In the genomic region with DNA sequence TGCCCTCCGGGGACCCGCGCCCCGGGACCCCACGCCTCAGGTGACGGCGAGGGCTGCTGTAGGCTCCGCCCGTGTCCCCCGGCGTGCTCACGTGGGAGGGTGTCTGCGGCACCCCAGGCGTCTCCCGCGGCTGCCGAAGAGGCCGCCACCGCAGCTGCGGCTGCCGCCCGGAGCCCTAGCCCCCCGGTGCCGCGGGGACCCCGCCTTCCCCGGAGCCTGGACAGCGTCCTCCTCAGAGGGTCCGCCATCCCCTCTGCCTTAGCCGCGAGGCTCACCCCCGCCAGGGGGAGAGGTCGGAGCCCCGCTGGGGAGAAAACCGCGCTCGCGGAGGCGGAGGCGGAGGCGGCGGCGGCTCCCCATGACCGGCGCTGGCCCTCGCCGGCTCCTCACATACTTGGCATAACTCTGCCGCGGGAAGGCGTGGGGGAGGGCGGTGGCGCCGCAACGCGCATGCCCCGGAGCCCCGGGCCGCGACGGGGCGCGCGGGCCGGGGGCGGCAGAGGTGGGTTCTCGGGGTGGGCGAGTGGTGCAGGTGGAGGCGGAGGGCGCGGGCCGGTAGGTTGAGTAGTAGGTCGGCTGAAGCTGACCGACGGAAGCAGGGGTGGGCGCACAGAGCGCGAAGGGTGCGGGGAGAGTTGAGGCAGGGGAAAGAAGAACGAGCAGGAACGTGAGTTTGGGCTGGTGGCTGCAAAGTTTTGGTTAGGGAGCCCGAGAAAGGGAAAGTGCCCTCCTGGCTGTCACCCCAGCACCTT, we compare ENCODE assay signal across 1 cellular context.
TF ChIP-seq lines count a peak whose summit lies in the region.

No MANE protein-coding gene starts in this region.

TF ChIP-seq in SK-N-SH treated with all-trans-retinoic acid at 6 μM for 48 hours, 23 proteins besides CTCF, POLR2A, EP300 and RAD21 (continued from another document):
- TF ChIP-seq, protein P1, sequence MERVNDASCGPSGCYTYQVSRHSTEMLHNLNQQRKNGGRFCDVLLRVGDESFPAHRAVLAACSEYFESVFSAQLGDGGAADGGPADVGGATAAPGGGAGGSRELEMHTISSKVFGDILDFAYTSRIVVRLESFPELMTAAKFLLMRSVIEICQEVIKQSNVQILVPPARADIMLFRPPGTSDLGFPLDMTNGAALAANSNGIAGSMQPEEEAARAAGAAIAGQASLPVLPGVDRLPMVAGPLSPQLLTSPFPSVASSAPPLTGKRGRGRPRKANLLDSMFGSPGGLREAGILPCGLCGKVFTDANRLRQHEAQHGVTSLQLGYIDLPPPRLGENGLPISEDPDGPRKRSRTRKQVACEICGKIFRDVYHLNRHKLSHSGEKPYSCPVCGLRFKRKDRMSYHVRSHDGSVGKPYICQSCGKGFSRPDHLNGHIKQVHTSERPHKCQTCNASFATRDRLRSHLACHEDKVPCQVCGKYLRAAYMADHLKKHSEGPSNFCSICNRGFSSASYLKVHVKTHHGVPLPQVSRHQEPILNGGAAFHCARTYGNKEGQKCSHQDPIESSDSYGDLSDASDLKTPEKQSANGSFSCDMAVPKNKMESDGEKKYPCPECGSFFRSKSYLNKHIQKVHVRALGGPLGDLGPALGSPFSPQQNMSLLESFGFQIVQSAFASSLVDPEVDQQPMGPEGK (CRISPR knock-in tag; IDR thresholded peaks at IDR 0.05; ENCODE audit: borderline replicate concordance), result no peak
- TF ChIP-seq PPARA (CRISPR knock-in tag; IDR thresholded peaks at IDR 0.05; ENCODE audit: borderline replicate concordance) (no peak), ARNTL (CRISPR knock-in tag; IDR thresholded peaks at IDR 0.05; ENCODE audit: borderline replicate concordance, low read depth) (no peak), RARB (CRISPR knock-in tag; IDR thresholded peaks at IDR 0.05) (no peak)
- TF ChIP-seq, protein P2, sequence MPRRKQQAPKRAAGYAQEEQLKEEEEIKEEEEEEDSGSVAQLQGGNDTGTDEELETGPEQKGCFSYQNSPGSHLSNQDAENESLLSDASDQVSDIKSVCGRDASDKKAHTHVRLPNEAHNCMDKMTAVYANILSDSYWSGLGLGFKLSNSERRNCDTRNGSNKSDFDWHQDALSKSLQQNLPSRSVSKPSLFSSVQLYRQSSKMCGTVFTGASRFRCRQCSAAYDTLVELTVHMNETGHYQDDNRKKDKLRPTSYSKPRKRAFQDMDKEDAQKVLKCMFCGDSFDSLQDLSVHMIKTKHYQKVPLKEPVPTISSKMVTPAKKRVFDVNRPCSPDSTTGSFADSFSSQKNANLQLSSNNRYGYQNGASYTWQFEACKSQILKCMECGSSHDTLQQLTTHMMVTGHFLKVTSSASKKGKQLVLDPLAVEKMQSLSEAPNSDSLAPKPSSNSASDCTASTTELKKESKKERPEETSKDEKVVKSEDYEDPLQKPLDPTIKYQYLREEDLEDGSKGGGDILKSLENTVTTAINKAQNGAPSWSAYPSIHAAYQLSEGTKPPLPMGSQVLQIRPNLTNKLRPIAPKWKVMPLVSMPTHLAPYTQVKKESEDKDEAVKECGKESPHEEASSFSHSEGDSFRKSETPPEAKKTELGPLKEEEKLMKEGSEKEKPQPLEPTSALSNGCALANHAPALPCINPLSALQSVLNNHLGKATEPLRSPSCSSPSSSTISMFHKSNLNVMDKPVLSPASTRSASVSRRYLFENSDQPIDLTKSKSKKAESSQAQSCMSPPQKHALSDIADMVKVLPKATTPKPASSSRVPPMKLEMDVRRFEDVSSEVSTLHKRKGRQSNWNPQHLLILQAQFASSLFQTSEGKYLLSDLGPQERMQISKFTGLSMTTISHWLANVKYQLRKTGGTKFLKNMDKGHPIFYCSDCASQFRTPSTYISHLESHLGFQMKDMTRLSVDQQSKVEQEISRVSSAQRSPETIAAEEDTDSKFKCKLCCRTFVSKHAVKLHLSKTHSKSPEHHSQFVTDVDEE (CRISPR knock-in tag; IDR thresholded peaks at IDR 0.05), result no peak
